In the genomic region with DNA sequence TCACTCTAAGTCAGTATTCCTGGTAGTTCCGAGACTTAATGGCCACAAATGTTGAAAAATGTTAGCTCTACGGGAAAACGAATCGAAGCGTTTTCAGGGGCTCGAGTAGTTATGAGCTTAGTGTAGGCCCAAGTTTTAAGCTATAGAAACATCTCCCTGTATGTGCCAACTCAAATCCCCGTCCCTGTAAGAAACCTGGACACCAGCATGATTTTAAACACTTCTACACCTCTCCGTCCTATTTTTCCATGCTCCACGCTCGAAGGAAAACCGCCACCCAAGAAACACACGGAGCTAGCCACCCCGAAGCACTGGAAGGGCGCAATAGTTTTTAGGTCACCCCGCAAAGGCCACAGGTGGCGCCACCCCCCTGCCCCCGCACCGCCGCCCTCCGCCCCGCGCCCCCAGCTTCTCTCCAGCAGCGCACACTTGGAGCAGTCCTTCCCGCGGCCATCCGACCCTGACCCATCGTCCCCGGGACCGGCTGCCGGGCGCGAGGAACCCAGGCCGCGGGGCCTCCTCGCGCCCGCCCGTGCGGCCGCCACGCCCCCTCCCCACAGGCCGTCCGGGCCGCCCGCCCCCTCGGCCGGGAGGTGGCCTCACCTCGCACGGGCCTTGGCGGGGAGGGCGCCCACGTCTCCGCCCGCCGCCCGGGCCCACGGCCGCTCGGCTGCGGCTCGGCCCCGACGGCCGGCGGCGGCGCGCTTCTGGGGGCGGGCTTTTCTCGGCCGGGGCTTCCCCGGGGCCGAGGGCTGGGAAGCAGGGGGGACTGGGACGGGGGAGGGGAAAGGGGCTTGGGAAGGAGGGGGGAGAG, we compare ENCODE assay signal across 8 cellular contexts. TPM values are rescaled to one million over a fixed set of nuclear protein-coding genes. Genes with fewer than 3 reads are reported as not detected.
DNase-seq lines count a peak whose midpoint lies in the region; ATAC-seq and TF ChIP-seq lines count a peak whose summit lies in the region.

No MANE protein-coding gene starts in this region.

- intact Hi-C loops in upper lobe of right lung (cut with DNase I), result no loop called here

- peak overlapping the region; percentile 100 for H3K4me3 Mint-ChIP-seq in endothelial cell (ENCODE audit: unreplicated experiment)

- TF ChIP-seq CTCF in WERI-Rb-1 (IDR thresholded peaks at IDR 0.05; ENCODE audit: low read depth, low read length), result no peak
- no peak for TF ChIP-seq CTCF in endothelial cell (IDR thresholded peaks at IDR 0.05; ENCODE audit: unreplicated experiment)
- TF ChIP-seq CTCF in upper lobe of right lung (IDR thresholded peaks at IDR 0.05), result peak; percentile 17

- H3K27me3 Mint-ChIP-seq in endothelial cell (ENCODE audit: unreplicated experiment), result peaks cover 13% of the 10 kb centered on the region

- H3K36me3 Mint-ChIP-seq in endothelial cell (ENCODE audit: low read depth, unreplicated experiment), result peaks cover 3% of the 10 kb centered on the region

- H3K4me1 ChIP-seq in mucosa of stomach (ENCODE audit: control insufficient read depth, insufficient read depth, low read length), result peaks cover 10% of the 10 kb centered on the region
- peaks cover 9% of the 10 kb centered on the region for H3K4me1 ChIP-seq in upper lobe of right lung

- peaks cover 20% of the 10 kb centered on the region for H3K4me1 Mint-ChIP-seq in endothelial cell (ENCODE audit: unreplicated experiment)

- H3K9me3 ChIP-seq in WERI-Rb-1 (ENCODE audit: severe bottlenecking) (no peaks in the 10 kb centered on the region), mucosa of stomach (ENCODE audit: control insufficient read depth, low read length) (no peaks in the 10 kb centered on the region), upper lobe of right lung (no peaks in the 10 kb centered on the region)

- ATAC-seq in GM21723 (IDR thresholded peaks at IDR 0.05; ENCODE audit: unreplicated experiment) (peak; percentile 57), upper lobe of right lung (peak; percentile 87)

- DNase-seq in NCI-H345 treated with DMSO at 0.1 percent for 48 hours (lab: John Stamatoyannopoulos, UW; ENCODE audit: unreplicated experiment) (peak; percentile 2), NCI-H345 (lab: John Stamatoyannopoulos, UW) (no peak), WERI-Rb-1 (no peak), endothelial cell (ENCODE audit: low spot score) (peak; percentile 65), upper lobe of right lung (no peak)
- no peak for DNase-seq in Jurkat, Clone E6-1 (ENCODE audit: low read depth, low spot score)

- peak overlapping the region; percentile 99 for H3K27ac Mint-ChIP-seq in endothelial cell (ENCODE audit: unreplicated experiment)

- peak overlapping the region; percentile 84 for H3K9ac ChIP-seq in mucosa of stomach (ENCODE audit: low read length)

- H3K9me3 Mint-ChIP-seq in endothelial cell (ENCODE audit: unreplicated experiment), result no peaks in the 10 kb centered on the region

- H3K27me3 ChIP-seq in WERI-Rb-1 (ENCODE audit: insufficient read depth, low read depth, severe bottlenecking) (no peaks in the 10 kb centered on the region), mucosa of stomach (ENCODE audit: control insufficient read depth, insufficient read depth, low read length) (no peaks in the 10 kb centered on the region), upper lobe of right lung (no peaks in the 10 kb centered on the region)

- peak overlapping the region; percentile 84 for H3K27ac ChIP-seq in WERI-Rb-1
- peak overlapping the region; percentile 85 for H3K27ac ChIP-seq in upper lobe of right lung

- peak overlapping the region; percentile 86 for H3K4me3 ChIP-seq in Jurkat, Clone E6-1 (ENCODE audit: low read length)
- H3K4me3 ChIP-seq in WERI-Rb-1 (ENCODE audit: low read depth, low read length) (peak overlapping the region; percentile 64), mucosa of stomach (ENCODE audit: low read length) (peak overlapping the region; percentile 50), upper lobe of right lung (peak overlapping the region; percentile 75)

- H3K36me3 ChIP-seq in WERI-Rb-1 (0 out of 2 replicates have a peak, but pooled peaks cover 3% of the 10 kb centered on the region), mucosa of stomach (ENCODE audit: control insufficient read depth, insufficient read depth, low read length) (no peaks in the 10 kb centered on the region), upper lobe of right lung (no peaks in the 10 kb centered on the region)

RNA-seq across cellular contexts. Expression of gene R3HDM2, which starts 0.5 kb away (rescaled TPM):
- 37.7 TPM for polyA plus RNA-seq in Jurkat, Clone E6-1 (2012; ENCODE audit: insufficient read depth, insufficient read length)
- 39.4 TPM for total RNA-seq in endothelial cell (ENCODE audit: unreplicated experiment)
- total RNA-seq in upper lobe of right lung, result 81.0 TPM

RNA-seq across cellular contexts. Expression of gene INHBC, which starts 4.3 kb away (rescaled TPM):
- polyA plus RNA-seq in Jurkat, Clone E6-1 (2012; ENCODE audit: insufficient read depth, insufficient read length), result not detected
- not detected for total RNA-seq in endothelial cell (ENCODE audit: unreplicated experiment)
- total RNA-seq in upper lobe of right lung, result not detected

RNA-seq across cellular contexts. Expression of gene INHBE, which starts 24.8 kb away (rescaled TPM):
- polyA plus RNA-seq in Jurkat, Clone E6-1 (2012; ENCODE audit: insufficient read depth, insufficient read length), result 0.50 TPM
- not detected for total RNA-seq in endothelial cell (ENCODE audit: unreplicated experiment)
- total RNA-seq in upper lobe of right lung, result not detected

RNA-seq across cellular contexts. Expression of gene GLI1, which starts 29.3 kb away (rescaled TPM):
- polyA plus RNA-seq in Jurkat, Clone E6-1 (2012; ENCODE audit: insufficient read depth, insufficient read length), result 3.7 TPM
- total RNA-seq in endothelial cell (ENCODE audit: unreplicated experiment), result 0.77 TPM
- 1.4 TPM for total RNA-seq in upper lobe of right lung

RNA-seq across cellular contexts. Expression of gene ARHGAP9, which starts 49.3 kb away (rescaled TPM):
- polyA plus RNA-seq in Jurkat, Clone E6-1 (2012; ENCODE audit: insufficient read depth, insufficient read length), result 95.2 TPM
- total RNA-seq in endothelial cell (ENCODE audit: unreplicated experiment), result 65.4 TPM
- total RNA-seq in upper lobe of right lung, result 37.7 TPM

Comparison
In these comparisons a context has a peak if more than half of its experiments do, and no peak if none do; other contexts are left out.
1. DNase-seq: peak in NCI-H345 treated with DMSO at 0.1 percent for 48 hours (single experiment) and endothelial cell (single experiment); none in NCI-H345 (single experiment), Jurkat, Clone E6-1 (single experiment), WERI-Rb-1 (single experiment) and upper lobe of right lung (single experiment).
2. Peak in every context shown above with its lines, with median percentiles within 50 percentile points of each other: H3K4me3 ChIP-seq.